Comparison of ENCODE assay signal across 9 cellular contexts in the genomic region with DNA sequence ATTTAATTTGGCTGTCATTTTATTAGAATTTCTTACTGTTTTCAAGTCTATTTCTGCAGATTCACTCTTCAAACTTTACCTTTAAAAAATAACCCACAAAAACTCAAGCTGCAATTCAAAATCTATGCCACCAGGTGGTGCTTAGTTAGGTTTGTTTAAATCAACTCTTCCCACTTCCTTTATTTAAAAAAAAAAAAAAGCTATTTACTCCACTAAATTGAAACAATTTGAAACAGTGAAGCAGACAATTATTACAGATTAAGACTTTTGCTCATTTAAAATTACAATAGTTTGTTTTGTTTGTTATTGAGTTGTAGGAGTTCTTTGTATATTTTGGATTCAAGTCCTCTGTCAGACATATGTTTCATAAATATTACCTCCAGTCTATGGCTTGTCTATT.
DNase-seq lines count a peak whose midpoint lies in the region; ATAC-seq and TF ChIP-seq lines count a peak whose summit lies in the region.
"Had no signal": no experiment of that assay in that cellular context is flagged by ENCODE, and none has a peak within 500 bp of the region (broad histone marks: within the 10 kb centered on the region; RNA-seq: fewer than 3 reads in every experiment).

No MANE protein-coding gene starts in this region.

- H3K9me3 ChIP-seq in heart right ventricle (peaks cover 0 to 5% (median 0%) of the 10 kb centered on the region in 11 donors), right atrium auricular region (no peaks in the 10 kb centered on the region), suprapubic skin (no peaks in the 10 kb centered on the region)

- no peaks in the 10 kb centered on the region for H3K4me1 Mint-ChIP-seq in stimulated activated naive B cell treated with anti-CD40 and anti-IgM and Interleukin-4, amounts not matched to agents 10 μg/mL and 1 μg/mL and 100 μg/mL, for 72 hours

- H3K4me1 ChIP-seq in heart right ventricle (no peaks in the 10 kb centered on the region), right atrium auricular region (no peaks in the 10 kb centered on the region), suprapubic skin (no peaks in the 10 kb centered on the region)

- TF ChIP-seq EP300 in suprapubic skin (IDR thresholded peaks at IDR 0.05): no peak

- peak in 8 of 9 donors; percentile 18 to 65 (median 51) for TF ChIP-seq CTCF in heart right ventricle (IDR thresholded peaks at IDR 0.05)
- TF ChIP-seq CTCF in right atrium auricular region (IDR thresholded peaks at IDR 0.05): peak in 1 of 2 donors; percentile 54
- peak in 54 of 56 donors; percentile 17 to 62 (median 43) for TF ChIP-seq CTCF in dorsolateral prefrontal cortex (IDR thresholded peaks at IDR 0.05 in 54 of 56, conservative IDR thresholded peaks at IDR 0.05 in 2 of 56; ENCODE audit: low read depth in 1 of 56, partially characterized antibody in 56 of 56)
- TF ChIP-seq CTCF in suprapubic skin (IDR thresholded peaks at IDR 0.05): peak in 1 of 2 donors; percentile 33

- DNase-seq in heart right ventricle (no peak), right atrium auricular region (ENCODE audit: low spot score) (no peak), NCI-H2227 (lab: John Stamatoyannopoulos, UW; ENCODE audit: unreplicated experiment) (peak; percentile 49), dorsolateral prefrontal cortex (no peak), skeletal muscle cell (ENCODE audit: low read depth) (peak; percentile 11), nucleus accumbens (lab: John Stamatoyannopoulos, UW) (no peak), suprapubic skin (ENCODE audit: low spot score in 2 of 2) (no peak)
- no peak for DNase-seq in stimulated activated naive B cell treated with anti-CD40 and anti-IgM and Interleukin-4, amounts not matched to agents 10 μg/mL and 1 μg/mL and 100 μg/mL, for 72 hours

- H3K36me3 Mint-ChIP-seq in stimulated activated naive B cell treated with anti-CD40 and anti-IgM and Interleukin-4, amounts not matched to agents 10 μg/mL and 1 μg/mL and 100 μg/mL, for 72 hours: no peaks in the 10 kb centered on the region

- no peak for TF ChIP-seq POLR2A in suprapubic skin (IDR thresholded peaks at IDR 0.05)

- H3K4me3 ChIP-seq in heart right ventricle (no peak overlapping the region), right atrium auricular region (no peak overlapping the region), dorsolateral prefrontal cortex (no peak overlapping the region), skeletal muscle cell (ENCODE audit: low read depth, low read length) (no peak overlapping the region), suprapubic skin (no peak overlapping the region)

- no peaks in the 10 kb centered on the region for H3K27me3 ChIP-seq in heart right ventricle
- no peaks in the 10 kb centered on the region for H3K27me3 ChIP-seq in right atrium auricular region
- H3K27me3 ChIP-seq in dorsolateral prefrontal cortex: no peaks in the 10 kb centered on the region
- H3K27me3 ChIP-seq in suprapubic skin: no peaks in the 10 kb centered on the region

- intact Hi-C loops in heart right ventricle (cut with DNase I) (no loop called here), dorsolateral prefrontal cortex (cut with DNase I) (no loop called here)

- no peak overlapping the region for H3K27ac Mint-ChIP-seq in stimulated activated naive B cell treated with anti-CD40 and anti-IgM and Interleukin-4, amounts not matched to agents 10 μg/mL and 1 μg/mL and 100 μg/mL, for 72 hours
- H3K27ac Mint-ChIP-seq: dendritic cell treated with granulocyte-macrophage colony-stimulating factor and Interleukin-4, amounts not matched to agents 40 ng/mL and 50 ng/mL, for 4 days had no signal

- H3K4me3 Mint-ChIP-seq in stimulated activated naive B cell treated with anti-CD40 and anti-IgM and Interleukin-4, amounts not matched to agents 10 μg/mL and 1 μg/mL and 100 μg/mL, for 72 hours: no peak overlapping the region
- H3K4me3 Mint-ChIP-seq: dendritic cell treated with granulocyte-macrophage colony-stimulating factor and Interleukin-4, amounts not matched to agents 40 ng/mL and 50 ng/mL, for 4 days had no signal

- ATAC-seq in heart right ventricle: no peak
- no peak for ATAC-seq in stimulated activated naive B cell treated with anti-CD40 and anti-IgM and Interleukin-4, amounts not matched to agents 10 μg/mL and 1 μg/mL and 100 μg/mL, for 72 hours (replicated peaks)

- H3K36me3 ChIP-seq in heart right ventricle (no peaks in the 10 kb centered on the region), right atrium auricular region (no peaks in the 10 kb centered on the region), suprapubic skin (no peaks in the 10 kb centered on the region)

- H3K27me3 Mint-ChIP-seq in stimulated activated naive B cell treated with anti-CD40 and anti-IgM and Interleukin-4, amounts not matched to agents 10 μg/mL and 1 μg/mL and 100 μg/mL, for 72 hours: peaks cover 5 to 11% of the 10 kb centered on the region in 2 donors
- H3K27me3 Mint-ChIP-seq: dendritic cell treated with granulocyte-macrophage colony-stimulating factor and Interleukin-4, amounts not matched to agents 40 ng/mL and 50 ng/mL, for 4 days had no signal

- peaks cover 0 to 3% of the 10 kb centered on the region in 2 donors for H3K9me3 Mint-ChIP-seq in stimulated activated naive B cell treated with anti-CD40 and anti-IgM and Interleukin-4, amounts not matched to agents 10 μg/mL and 1 μg/mL and 100 μg/mL, for 72 hours

- H3K27ac ChIP-seq in heart right ventricle: no peak overlapping the region
- H3K27ac ChIP-seq in right atrium auricular region: no peak overlapping the region
- no peak overlapping the region for H3K27ac ChIP-seq in dorsolateral prefrontal cortex
- H3K27ac ChIP-seq in suprapubic skin: no peak overlapping the region

Comparison
In these comparisons a context has a peak if more than half of its experiments do, and no peak if none do; other contexts are left out.
1. DNase-seq: peak in NCI-H2227 (single experiment) and skeletal muscle cell (single experiment); none in heart right ventricle (0 of 2), right atrium auricular region (single experiment), dorsolateral prefrontal cortex (0 of 10), stimulated activated naive B cell treated with anti-CD40 and anti-IgM and Interleukin-4, amounts not matched to agents 10 μg/mL and 1 μg/mL and 100 μg/mL, for 72 hours (single experiment), nucleus accumbens (0 of 56) and suprapubic skin (0 of 2).